8 cellular contexts compared by ENCODE assay signal in the genomic region with DNA sequence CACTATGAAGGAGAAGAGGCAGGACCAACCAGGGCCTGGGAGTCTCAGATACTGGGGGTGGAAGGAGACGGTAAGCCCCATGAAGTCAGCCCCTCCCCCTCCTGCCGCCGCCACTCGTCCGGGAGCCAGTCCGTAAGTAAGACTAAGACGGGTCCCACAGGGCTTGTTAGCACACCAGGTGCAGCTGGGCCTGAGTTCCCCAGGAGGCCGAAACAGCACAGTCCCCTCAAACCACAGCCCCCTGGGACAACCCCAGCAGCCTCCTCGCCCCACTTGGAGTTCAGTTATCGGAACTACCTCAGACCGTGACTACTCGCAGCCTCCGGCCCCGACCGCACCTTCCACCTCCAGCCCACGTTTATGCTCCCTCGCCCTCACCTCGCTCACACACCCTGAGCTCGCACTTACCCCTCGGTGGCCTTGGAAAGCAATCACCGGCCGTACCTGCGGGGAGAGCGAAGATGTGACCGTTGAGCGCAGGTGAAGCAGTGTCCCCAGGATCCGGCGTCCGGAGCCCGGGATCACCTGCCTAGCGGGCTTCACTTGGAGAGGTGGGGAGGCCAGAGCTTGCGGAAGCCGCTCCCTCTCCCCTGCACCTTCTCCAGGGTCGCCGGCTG. TPM values are rescaled to one million over a fixed set of nuclear protein-coding genes. Genes with fewer than 3 reads are reported as not detected.
DNase-seq lines count a peak whose midpoint lies in the region; TF ChIP-seq lines count a peak whose summit lies in the region.

No MANE protein-coding gene starts in this region.

- H3K4me2 ChIP-seq in mammary epithelial cell (ENCODE audit: insufficient read depth, low read depth, low read length), result peak overlapping the region; percentile 94

- H3K79me2 ChIP-seq in mammary epithelial cell (ENCODE audit: insufficient read depth, low read length), result no peaks in the 10 kb centered on the region

- no peaks in the 10 kb centered on the region for H3K9me3 ChIP-seq in mammary epithelial cell (replicated peaks; ENCODE audit: insufficient read depth, low read length)
- H3K9me3 ChIP-seq in thymus (ENCODE audit: control insufficient read depth), result no peaks in the 10 kb centered on the region

- H3K4me3 Mint-ChIP-seq in HFFc6, result peak overlapping the region; percentile 93

- H3K4me3 ChIP-seq in mammary epithelial cell (replicated peaks in 1 of 3; ENCODE audit: insufficient read depth in 1 of 3, low read depth in 2 of 3, low read length in 3 of 3), result peak overlapping the region; percentile 23 to 67 (median 64)
- H3K4me3 ChIP-seq in lower leg skin (ENCODE audit: low read depth, poor library complexity, severe bottlenecking), result peak overlapping the region; percentile 61
- peak overlapping the region; percentile 71 for H3K4me3 ChIP-seq in thymus (ENCODE audit: low read length)

- no peak overlapping the region for H3K27ac Mint-ChIP-seq in HFFc6

- peaks cover 15% of the 10 kb centered on the region for H3K4me1 Mint-ChIP-seq in HFFc6 (ENCODE audit: low read depth)

- H3K27ac ChIP-seq in mammary epithelial cell (ENCODE audit: insufficient read depth, low read depth, low read length) (no peak overlapping the region), thymus (ENCODE audit: low read depth) (peak overlapping the region; percentile 46)

- DNase-seq in NCI-H524 (lab: John Stamatoyannopoulos, UW), result peak; percentile 44 to 64
- DNase-seq in NCI-H524 treated with DMSO at 0.1 percent for 48 hours (lab: John Stamatoyannopoulos, UW), result no peak
- no peak for DNase-seq in HFFc6
- peak; percentile 31 for DNase-seq in NCI-H2107 treated with DMSO at 0.1 percent for 48 hours (lab: John Stamatoyannopoulos, UW; ENCODE audit: unreplicated experiment)
- no peak for DNase-seq in mammary epithelial cell
- peak in 1 of 2 donors; percentile 91 for DNase-seq in lower leg skin (ENCODE audit: low spot score in 2 of 2)
- DNase-seq in SK-N-DZ (ENCODE audit: low spot score), result no peak

- H2AFZ ChIP-seq in mammary epithelial cell (ENCODE audit: low read depth, low read length), result peak overlapping the region; percentile 100

- CTCF ChIA-PET in mammary epithelial cell (lab: Charles Lee; ENCODE audit: low non-redundant PET), result interaction anchor here (0.6 to 0.7 kb wide), 3 partner anchors 11 to 807 kb away, joined by 3 to 8 read pairs (median 8); no protein-coding TSS in a partner anchor

- in situ Hi-C loops in mammary epithelial cell (cut with MboI; ENCODE audit: low sequenced_read_pairs in 2 of 2), result no loop called here

- no TSS peak for BruUV-seq in mammary epithelial cell (replicated peaks; lab: Mats Ljungman, UMichigan)

- H3K4me1 ChIP-seq in mammary epithelial cell (ENCODE audit: insufficient read depth, low read length), result peaks cover 17% of the 10 kb centered on the region
- peaks cover 2% of the 10 kb centered on the region for H3K4me1 ChIP-seq in thymus (ENCODE audit: control insufficient read depth, insufficient read depth, low read length)

- H3K9me3 Mint-ChIP-seq in HFFc6, result no peaks in the 10 kb centered on the region

- no peak overlapping the region for H3K9ac ChIP-seq in mammary epithelial cell (ENCODE audit: insufficient read depth, low read length)

- TF ChIP-seq CTCF in HFFc6 (IDR thresholded peaks at IDR 0.05), result no peak
- no peak for TF ChIP-seq CTCF in mammary epithelial cell (conservative IDR thresholded peaks at IDR 0.05 in 1 of 2, IDR thresholded peaks at IDR 0.05 in 1 of 2; ENCODE audit: extremely low read depth in 1 of 2, insufficient read depth in 1 of 2, low read depth in 1 of 2, low read length in 2 of 2)
- TF ChIP-seq CTCF in lower leg skin (IDR thresholded peaks at IDR 0.05), result no peak

- intact Hi-C loops in mammary epithelial cell (cut with micrococcal nuclease) (loop anchor here (2.0 kb wide), 1 partner anchor 17 kb away; a partner anchor contains a TSS), lower leg skin (cut with DNase I; ENCODE audit: low total_unique reads) (no loop called here)

- no peaks in the 10 kb centered on the region for H3K27me3 Mint-ChIP-seq in HFFc6 (ENCODE audit: insufficient read depth)

- H3K36me3 ChIP-seq in mammary epithelial cell (ENCODE audit: insufficient read depth, low read length) (peaks cover 14% of the 10 kb centered on the region), thymus (ENCODE audit: control insufficient read depth, insufficient read depth) (peaks cover 13% of the 10 kb centered on the region)

- H3K27me3 ChIP-seq in mammary epithelial cell (ENCODE audit: insufficient read depth, low read length), result no peaks in the 10 kb centered on the region
- H3K27me3 ChIP-seq in thymus (ENCODE audit: control insufficient read depth, insufficient read depth), result no peaks in the 10 kb centered on the region

- H3K36me3 Mint-ChIP-seq in HFFc6 (ENCODE audit: low read depth), result peaks cover 11% of the 10 kb centered on the region; the same call in 1 of the 2 replicates

- over 99% methylated on average over 16 of the region's 35 CpGs for WGBS in mammary epithelial cell (ENCODE audit: low coverage, missing lambda C conversion rate)
- WGBS in lower leg skin, 2 donors, result 28 to 33% methylated on average over 30 to 31 of the region's 35 CpGs
- 62% methylated on average over 35 of the region's 35 CpGs for WGBS in thymus

- no peaks in the 10 kb centered on the region for H4K20me1 ChIP-seq in mammary epithelial cell (ENCODE audit: insufficient read depth, low read length)

- TF ChIP-seq POLR2A in lower leg skin (IDR thresholded peaks at IDR 0.05), result no peak

- dilution Hi-C loops in mammary epithelial cell (cut with HindIII; ENCODE audit: low sequenced_read_pairs), result no loop called here

RNA-seq across cellular contexts. Expression of a gene that starts 0.6 kb away (rescaled TPM):
- total RNA-seq in HFFc6 (2021; fragmentation: NEBNext Ultra II Directional; extraction: Animal tissue kit (Norgen Biotek cat#: 25700)), result 1 to 10 TPM in 4 of 6 experiments, under 1 TPM in 2; 0.91 to 1.5 (median 1.1) TPM
- 1 to 10 TPM; 1.7 to 5.7 TPM for total RNA-seq in mammary epithelial cell
- 2.8 TPM for polyA plus RNA-seq in mammary epithelial cell
- polyA minus RNA-seq in mammary epithelial cell, result 10.9 TPM
- 10 to 100 TPM; 55.4 to 68.7 (median 59.1) TPM for total RNA-seq in lower leg skin
- polyA plus RNA-seq in thymus, result 7.3 TPM
- polyA plus RNA-seq in SK-N-DZ (2014; cell fraction: cytosol; rRNA removed), result not detected in 2 replicates
- not detected in 2 replicates for polyA plus RNA-seq in SK-N-DZ (2014; cell fraction: nucleus; rRNA removed)

RNA-seq across cellular contexts. Expression of a gene that starts 15.9 kb away (rescaled TPM):
- 1,000 to 10,000 TPM in 5 of 6 experiments, 100 to 1,000 TPM in 1; 908 to 1,158 (median 1,046) TPM for total RNA-seq in HFFc6 (2021; fragmentation: NEBNext Ultra II Directional; extraction: Animal tissue kit (Norgen Biotek cat#: 25700))
- total RNA-seq in mammary epithelial cell, result 100 to 1,000 TPM; 191 to 636 TPM
- polyA plus RNA-seq in mammary epithelial cell, result 987 TPM
- polyA minus RNA-seq in mammary epithelial cell, result 365 TPM
- total RNA-seq in lower leg skin, result 100 to 1,000 TPM; 486 to 741 (median 626) TPM
- 1,456 TPM for polyA plus RNA-seq in thymus
- 966 and 1,135 TPM in 2 replicates for polyA plus RNA-seq in SK-N-DZ (2014; cell fraction: cytosol; rRNA removed)
- polyA plus RNA-seq in SK-N-DZ (2014; cell fraction: nucleus; rRNA removed), result 841 and 1,066 TPM in 2 replicates

RNA-seq across cellular contexts. Expression of a gene that starts 23.8 kb away (rescaled TPM):
- total RNA-seq in HFFc6 (2021; fragmentation: NEBNext Ultra II Directional; extraction: Animal tissue kit (Norgen Biotek cat#: 25700)), result under 1 TPM in 3 of 6 experiments, not detected in 3; 0.07 to 0.11 (median 0.09) TPM
- total RNA-seq in mammary epithelial cell (under 1 TPM in 1 of 2 donors, not detected in 1; 0.17 TPM), lower leg skin (not detected)
- polyA plus RNA-seq in mammary epithelial cell (0.11 TPM), thymus (0.52 TPM)
- polyA minus RNA-seq in mammary epithelial cell, result not detected
- polyA plus RNA-seq in SK-N-DZ (2014; cell fraction: cytosol; rRNA removed), result 0.06 and 0.33 TPM in 2 replicates
- polyA plus RNA-seq in SK-N-DZ (2014; cell fraction: nucleus; rRNA removed), result 0.07 and 1.1 TPM in 2 replicates

RNA-seq across cellular contexts. Expression of a gene that starts 24.2 kb away (rescaled TPM):
- 10 to 100 TPM; 12.3 to 33.8 (median 19.3) TPM for total RNA-seq in HFFc6 (2021; fragmentation: NEBNext Ultra II Directional; extraction: Animal tissue kit (Norgen Biotek cat#: 25700))
- total RNA-seq in mammary epithelial cell, result 10 to 100 TPM in 1 of 2 donors, 1 to 10 TPM in 1; 5.5 to 20.2 TPM
- polyA plus RNA-seq in mammary epithelial cell, result 4.1 TPM
- 14.8 TPM for polyA minus RNA-seq in mammary epithelial cell
- 10 to 100 TPM in 2 of 4 donors, 1 to 10 TPM in 2; 4.3 to 17.4 (median 12.4) TPM for total RNA-seq in lower leg skin
- 13.8 TPM for polyA plus RNA-seq in thymus
- 4.3 TPM in 2 replicates for polyA plus RNA-seq in SK-N-DZ (2014; cell fraction: cytosol; rRNA removed)
- 8.5 and 10.7 TPM in 2 replicates for polyA plus RNA-seq in SK-N-DZ (2014; cell fraction: nucleus; rRNA removed)

RNA-seq across cellular contexts. Expression of a gene that starts 30.0 kb away (rescaled TPM):
- 100 to 1,000 TPM; 586 to 721 (median 660) TPM for total RNA-seq in HFFc6 (2021; fragmentation: NEBNext Ultra II Directional; extraction: Animal tissue kit (Norgen Biotek cat#: 25700))
- total RNA-seq in mammary epithelial cell (100 to 1,000 TPM; 157 to 509 TPM), lower leg skin (100 to 1,000 TPM in 2 of 4 donors, 10 to 100 TPM in 2; 68.0 to 107 (median 96.3) TPM)
- polyA plus RNA-seq in mammary epithelial cell (153 TPM), thymus (209 TPM)
- polyA minus RNA-seq in mammary epithelial cell, result 142 TPM
- 209 and 223 TPM in 2 replicates for polyA plus RNA-seq in SK-N-DZ (2014; cell fraction: cytosol; rRNA removed)
- 76.0 and 96.0 TPM in 2 replicates for polyA plus RNA-seq in SK-N-DZ (2014; cell fraction: nucleus; rRNA removed)

Comparison
In these comparisons a context has a peak if more than half of its experiments do, and no peak if none do; other contexts are left out.
1. DNase-seq: peak in NCI-H524 (2 of 2) and NCI-H2107 treated with DMSO at 0.1 percent for 48 hours (single experiment); none in NCI-H524 treated with DMSO at 0.1 percent for 48 hours (single experiment), HFFc6 (single experiment), mammary epithelial cell (single experiment) and SK-N-DZ (single experiment).
2. RNA of a gene that starts 0.6 kb away (total RNA-seq): 55.4 to 68.7 TPM in lower leg skin; 1.7 to 5.7 TPM in mammary epithelial cell and 0.91 to 1.5 TPM in HFFc6; every median in the first group is over 4 times any median in the second.
3. Peak in every context shown above with its lines, with median percentiles within 50 percentile points of each other: H3K4me3 ChIP-seq.